In the genomic region with DNA sequence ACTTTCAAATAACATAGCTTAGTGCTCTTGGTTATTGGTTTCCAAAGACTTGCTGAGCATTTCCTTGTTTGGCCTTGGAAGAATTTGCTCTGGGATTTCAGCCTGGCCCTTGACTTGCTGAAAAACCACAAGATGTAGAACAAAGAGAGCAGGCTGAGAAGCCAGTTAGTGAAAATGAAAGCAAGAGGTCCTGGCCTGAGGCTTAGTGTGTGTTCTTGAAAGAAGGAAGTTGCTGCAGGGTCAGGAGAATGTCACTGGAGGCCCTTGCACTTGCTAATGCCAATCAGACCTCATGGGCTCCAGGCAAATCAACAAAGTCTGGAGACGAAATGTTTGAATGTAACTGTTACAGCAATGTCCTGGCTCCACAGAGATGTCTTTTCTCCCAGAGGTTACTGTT, we compare ENCODE assay signal across 9 cellular contexts.
A peak's percentile ranks its signal among the peaks of the same experiment; 100 is the strongest.
DNase-seq lines count a peak whose midpoint lies in the region; ATAC-seq and TF ChIP-seq lines count a peak whose summit lies in the region.
"Had no signal": no experiment of that assay in that cellular context is flagged by ENCODE, and none has a peak within 500 bp of the region (broad histone marks: within the 10 kb centered on the region; RNA-seq: fewer than 3 reads in every experiment).

No MANE protein-coding gene starts in this region.

- H3K4me3 ChIP-seq in GM23338 (no peak overlapping the region), KMS-11 (IDR thresholded peaks at IDR 0.05; ENCODE audit: insufficient read depth, low read depth, low read length) (no peak overlapping the region), ascending aorta (peak overlapping the region in 1 of 2 donors; percentile 24), iPS-20b (ENCODE audit: low read length) (no peak overlapping the region)

- H3K4me2 ChIP-seq in GM23338: peak overlapping the region; percentile 18; the same call in 1 of the 2 replicates
- peak overlapping the region; percentile 65 for H3K4me2 ChIP-seq in KMS-11

- intact Hi-C loops in ascending aorta (cut with DNase I): loop anchor here (2.0 kb wide), 2 partner anchors 77 to 131 kb away; partner anchors contain the start of gene SEC24D

- ATAC-seq in GM23338 (peak; percentile 96), omental fat pad (ENCODE audit: low FRiP score) (no peak)

- no peaks in the 10 kb centered on the region for H3K9me2 ChIP-seq in GM23338 (ENCODE audit: insufficient read depth)

- no peaks in the 10 kb centered on the region for H3K36me3 ChIP-seq in GM23338 (ENCODE audit: insufficient read depth)
- H3K36me3 ChIP-seq in KMS-11 (ENCODE audit: insufficient read depth): no peaks in the 10 kb centered on the region
- H3K36me3 ChIP-seq in ascending aorta: no peaks in the 10 kb centered on the region
- H3K36me3 ChIP-seq in iPS-20b (ENCODE audit: insufficient read depth, low read depth, low read length): no peaks in the 10 kb centered on the region

- H3K9me3 Mint-ChIP-seq in GM23338: no peaks in the 10 kb centered on the region
- H3K9me3 Mint-ChIP-seq: stimulated activated naive CD8-positive, alpha-beta T cell treated with anti-CD3 and anti-CD28 coated beads, Interleukin-15, Interleukin-2, amounts not matched to agents 100 ng/mL and 50 ng/mL, for 24 hours had no signal

- no peaks in the 10 kb centered on the region for H3K27me3 ChIP-seq in GM23338 (ENCODE audit: insufficient read depth)
- H3K27me3 ChIP-seq in KMS-11 (ENCODE audit: insufficient read depth, low read depth): no peaks in the 10 kb centered on the region
- no peaks in the 10 kb centered on the region for H3K27me3 ChIP-seq in ascending aorta
- no peaks in the 10 kb centered on the region for H3K27me3 ChIP-seq in iPS-20b (ENCODE audit: insufficient read depth, low read length)

- H3F3A ChIP-seq in GM23338 (replicated peaks; ENCODE audit: low read depth): no peaks in the 10 kb centered on the region

- H3K4me1 Mint-ChIP-seq in GM23338: peaks cover 23% of the 10 kb centered on the region

- no peaks in the 10 kb centered on the region for H3K27me3 Mint-ChIP-seq in GM23338 (ENCODE audit: insufficient read depth, low read depth, poor library complexity)
- H3K27me3 Mint-ChIP-seq: stimulated activated naive CD8-positive, alpha-beta T cell treated with anti-CD3 and anti-CD28 coated beads, Interleukin-15, Interleukin-2, amounts not matched to agents 100 ng/mL and 50 ng/mL, for 24 hours had no signal

- TF ChIP-seq CTCF in GM13977 (IDR thresholded peaks at IDR 0.05; ENCODE audit: extremely low read depth, insufficient read depth, missing control alignments) (no peak), GM23338 (conservative IDR thresholded peaks at IDR 0.05; ENCODE audit: low read depth in 2 of 2) (no peak), KMS-11 (conservative IDR thresholded peaks at IDR 0.05; ENCODE audit: low read depth, low read length) (no peak), ascending aorta (IDR thresholded peaks at IDR 0.05) (no peak), omental fat pad (IDR thresholded peaks at IDR 0.05) (no peak)

- H4K20me1 ChIP-seq in GM23338 (replicated peaks; ENCODE audit: insufficient read depth) (no peaks in the 10 kb centered on the region), KMS-11 (ENCODE audit: insufficient read depth) (no peaks in the 10 kb centered on the region)

- in situ Hi-C loops in GM13977 (cut with MboI; ENCODE audit: low pct_unique_long_range_greater_than_20kb, low sequenced_read_pairs, unreplicated experiment): no loop called here

- DNase-seq in GM13977 (ENCODE audit: low spot score) (peak; percentile 60), GM23338 (ENCODE audit: low spot score) (peak; percentile 86), ascending aorta (ENCODE audit: low spot score in 2 of 2) (peak in 1 of 2 donors; percentile 81), smooth muscle cell of the brain vasculature (ENCODE audit: low read depth, low spot score) (peak; percentile 82), omental fat pad (ENCODE audit: low spot score) (no peak), inferior parietal cortex (ENCODE audit: extremely low spot score) (no peak)

- peaks cover 20% of the 10 kb centered on the region for H3K4me1 ChIP-seq in GM23338 (ENCODE audit: insufficient read depth)
- peaks cover 30% of the 10 kb centered on the region for H3K4me1 ChIP-seq in KMS-11 (ENCODE audit: low read depth, poor library complexity, severe bottlenecking)
- H3K4me1 ChIP-seq in ascending aorta: peaks cover 17 to 61% of the 10 kb centered on the region in 2 donors
- H3K4me1 ChIP-seq in iPS-20b (ENCODE audit: insufficient read depth, low read length): peaks cover 23% of the 10 kb centered on the region

- H3K9ac ChIP-seq in KMS-11 (no peak overlapping the region), iPS-20b (ENCODE audit: low read depth, low read length) (peak overlapping the region; percentile 8; the same call in 1 of the 2 replicates)

- 0 out of 2 replicates have a peak overlapping the region, but pooled peaks have one; percentile 35 for H3K27ac Mint-ChIP-seq in GM23338
- H3K27ac Mint-ChIP-seq: stimulated activated naive CD8-positive, alpha-beta T cell treated with anti-CD3 and anti-CD28 coated beads, Interleukin-15, Interleukin-2, amounts not matched to agents 100 ng/mL and 50 ng/mL, for 24 hours had no signal

- H3K27ac ChIP-seq in GM23338 (ENCODE audit: low read depth): peak overlapping the region; percentile 35; the same call in 1 of the 2 replicates
- peak overlapping the region; percentile 35 for H3K27ac ChIP-seq in KMS-11
- H3K27ac ChIP-seq in ascending aorta: peak overlapping the region; percentile 76 to 84
- H3K27ac ChIP-seq in iPS-20b (ENCODE audit: low read length): peak overlapping the region; percentile 27

- H2AFZ ChIP-seq in GM23338: peak overlapping the region; percentile 16; the same call in 1 of the 2 replicates
- peak overlapping the region; percentile 70 for H2AFZ ChIP-seq in KMS-11 (ENCODE audit: low read depth)

- H3K4me3 Mint-ChIP-seq in GM23338: no peak overlapping the region
- H3K4me3 Mint-ChIP-seq: stimulated activated naive CD8-positive, alpha-beta T cell treated with anti-CD3 and anti-CD28 coated beads, Interleukin-15, Interleukin-2, amounts not matched to agents 100 ng/mL and 50 ng/mL, for 24 hours had no signal

- no peaks in the 10 kb centered on the region for H3K9me3 ChIP-seq in ascending aorta
- no peaks in the 10 kb centered on the region for H3K9me3 ChIP-seq in iPS-20b (ENCODE audit: insufficient read depth, low read depth, low read length)

- H3K36me3 Mint-ChIP-seq in GM23338 (ENCODE audit: low read depth): no peaks in the 10 kb centered on the region

- H3K79me2 ChIP-seq in GM23338 (replicated peaks; ENCODE audit: insufficient read depth) (no peaks in the 10 kb centered on the region), KMS-11 (ENCODE audit: insufficient read depth, low read depth) (no peaks in the 10 kb centered on the region)

TF ChIP-seq in GM23338, 12 proteins besides CTCF, POLR2A, EP300 and RAD21 (continues in another document):
- TF ChIP-seq CREB1 (CRISPR knock-in tag; IDR thresholded peaks at IDR 0.05; ENCODE audit: low read depth): no peak

Comparison
In these comparisons a context has a peak if more than half of its experiments do, and no peak if none do; other contexts are left out.
1. DNase-seq: peak in GM13977 (single experiment), GM23338 (single experiment) and smooth muscle cell of the brain vasculature (single experiment); none in omental fat pad (single experiment) and inferior parietal cortex (single experiment).
2. H3K27ac ChIP-seq: peak in every context shown above with its lines; median percentile 80 in ascending aorta; 35 in GM23338; 35 in KMS-11; 27 in iPS-20b.